Comparison of ENCODE assay signal across 11 cellular contexts in genomic region chr2:203948733-203949132, GRCh38. TPM values are rescaled to one million over a fixed set of nuclear protein-coding genes. Genes with fewer than 3 reads are reported as not detected.
DNase-seq lines count a peak whose midpoint lies in the region; ATAC-seq lines count a peak whose summit lies in the region.
"Had no signal": no experiment of that assay in that cellular context is flagged by ENCODE, and none has a peak within 500 bp of the region (broad histone marks: within the 10 kb centered on the region; RNA-seq: fewer than 3 reads in every experiment).

No MANE protein-coding gene starts in this region.

- H3K36me3 ChIP-seq in naive thymus-derived CD4-positive, alpha-beta T cell (ENCODE audit: control insufficient read depth in 2 of 3, insufficient read depth in 3 of 3, low read length in 3 of 3) = no peaks in the 10 kb centered on the region

- H3K4me1 Mint-ChIP-seq in activated CD8-positive, alpha-beta memory T cell treated with anti-CD3 and anti-CD28 coated beads, Interleukin-2, amount 10 ng/mL, durations not matched to agents 7 days and 5 days = peaks cover 75% of the 10 kb centered on the region
- peaks cover 54 to 97% (median 91%) of the 10 kb centered on the region in 7 donors for H3K4me1 Mint-ChIP-seq in naive thymus-derived CD4-positive, alpha-beta T cell

- H3K9me3 Mint-ChIP-seq in activated CD8-positive, alpha-beta memory T cell treated with anti-CD3 and anti-CD28 coated beads, Interleukin-2, amount 10 ng/mL, durations not matched to agents 7 days and 5 days (ENCODE audit: low read depth) = no peaks in the 10 kb centered on the region
- peaks cover 0 to 7% (median 0%) of the 10 kb centered on the region in 11 donors for H3K9me3 Mint-ChIP-seq in naive thymus-derived CD4-positive, alpha-beta T cell

- intact Hi-C loops in naive thymus-derived CD4-positive, alpha-beta T cell (cut with micrococcal nuclease) = loop anchor here in 1 of 2 donors (2.0 kb wide), 1 partner anchor 50 kb away; no protein-coding TSS in a partner anchor
- intact Hi-C loops in left colon (cut with DNase I, micrococcal nuclease) = no loop called here

- no peak for DNase-seq in activated CD8-positive, alpha-beta memory T cell treated with anti-CD3 and anti-CD28 coated beads, Interleukin-2, amount 10 ng/mL, durations not matched to agents 7 days and 5 days
- no peak for DNase-seq in activated CD8-positive, alpha-beta memory T cell treated with anti-CD3 and anti-CD28 coated beads for 24 hours
- no peak for DNase-seq in naive thymus-derived CD4-positive, alpha-beta T cell
- DNase-seq in left colon (no peak), hippocampal formation (lab: John Stamatoyannopoulos, UW) (no peak), T1000 (lab: John Stamatoyannopoulos, UW) (no peak)
- DNase-seq: activated effector memory CD4-positive, alpha-beta T cell treated with anti-CD3 and anti-CD28 coated beads, Interleukin-2, amount 50 U/mL, for 16 hours; DMS79; testis had no signal

- no peaks in the 10 kb centered on the region for H3K9me3 ChIP-seq in naive thymus-derived CD4-positive, alpha-beta T cell (ENCODE audit: control insufficient read depth in 2 of 3, low read length in 3 of 3)
- H3K9me3 ChIP-seq: testis had no signal

- H3K27me3 Mint-ChIP-seq in activated CD8-positive, alpha-beta memory T cell treated with anti-CD3 and anti-CD28 coated beads, Interleukin-2, amount 10 ng/mL, durations not matched to agents 7 days and 5 days = no peaks in the 10 kb centered on the region
- no peaks in the 10 kb centered on the region for H3K27me3 Mint-ChIP-seq in naive thymus-derived CD4-positive, alpha-beta T cell

- H3K27me3 ChIP-seq in naive thymus-derived CD4-positive, alpha-beta T cell (ENCODE audit: control insufficient read depth in 2 of 2, insufficient read depth in 2 of 2, low read length in 2 of 2) = no peaks in the 10 kb centered on the region
- H3K27me3 ChIP-seq: testis had no signal

- peaks cover 61 to 68% of the 10 kb centered on the region in 2 donors for H3K4me1 ChIP-seq in naive thymus-derived CD4-positive, alpha-beta T cell (ENCODE audit: control insufficient read depth in 2 of 2, insufficient read depth in 2 of 2, low read length in 2 of 2)
- H3K4me1 ChIP-seq: testis had no signal

- H3K27ac Mint-ChIP-seq in activated CD8-positive, alpha-beta memory T cell treated with anti-CD3 and anti-CD28 coated beads, Interleukin-2, amount 10 ng/mL, durations not matched to agents 7 days and 5 days = peak overlapping the region; percentile 81
- H3K27ac Mint-ChIP-seq in naive thymus-derived CD4-positive, alpha-beta T cell = peak overlapping the region; percentile 37 to 86 (median 65)

- H3K4me3 ChIP-seq in naive thymus-derived CD4-positive, alpha-beta T cell (ENCODE audit: low read length) = no peak overlapping the region
- H3K4me3 ChIP-seq: testis had no signal

- peak; percentile 4 for ATAC-seq in activated CD8-positive, alpha-beta memory T cell treated with anti-CD3 and anti-CD28 coated beads, Interleukin-2, amount 10 ng/mL, durations not matched to agents 7 days and 5 days
- ATAC-seq in GM21381 (IDR thresholded peaks at IDR 0.05; ENCODE audit: unreplicated experiment) (peak; percentile 61), HG03442 (IDR thresholded peaks at IDR 0.05; ENCODE audit: unreplicated experiment) (peak; percentile 64), left colon (no peak)
- ATAC-seq in naive thymus-derived CD4-positive, alpha-beta T cell = no peak

- H3K36me3 Mint-ChIP-seq in activated CD8-positive, alpha-beta memory T cell treated with anti-CD3 and anti-CD28 coated beads, Interleukin-2, amount 10 ng/mL, durations not matched to agents 7 days and 5 days = peaks cover 39% of the 10 kb centered on the region
- H3K36me3 Mint-ChIP-seq in naive thymus-derived CD4-positive, alpha-beta T cell = peaks cover 4 to 32% (median 16%) of the 10 kb centered on the region in 5 donors

- CTCF ChIA-PET in activated CD8-positive, alpha-beta memory T cell treated with anti-CD3 and anti-CD28 coated beads, Interleukin-2, amount 10 ng/mL, durations not matched to agents 7 days and 5 days (lab: Charles Lee) = interaction anchor here (1.1 to 1.9 kb wide), 4 partner anchors 8 to 40 kb away, joined by 3 to 6 read pairs (median 4); no protein-coding TSS in a partner anchor
- CTCF ChIA-PET in naive thymus-derived CD4-positive, alpha-beta T cell (lab: Charles Lee) = interaction anchor here (0.6 to 1.7 kb wide), 2 partner anchors 14 to 91 kb away, joined by 3 to 5 read pairs; no protein-coding TSS in a partner anchor

- H3K27ac ChIP-seq in naive thymus-derived CD4-positive, alpha-beta T cell (ENCODE audit: low read depth, low read length) = peak overlapping the region; percentile 1
- H3K27ac ChIP-seq: testis had no signal

- POLR2A ChIA-PET in naive thymus-derived CD4-positive, alpha-beta T cell (lab: Charles Lee) = interaction anchor here (0.6 to 4.2 kb wide), 4 partner anchors 12 to 228 kb away, joined by 3 to 37 read pairs (median 4); partner anchors contain the start of gene ICOS

- H3K4me3 Mint-ChIP-seq in activated CD8-positive, alpha-beta memory T cell treated with anti-CD3 and anti-CD28 coated beads, Interleukin-2, amount 10 ng/mL, durations not matched to agents 7 days and 5 days = peak overlapping the region; percentile 20
- H3K4me3 Mint-ChIP-seq in naive thymus-derived CD4-positive, alpha-beta T cell = peak overlapping the region; percentile 7 to 91 (median 62)

RNA-seq across cellular contexts. Expression of gene ICOS, which starts 12.2 kb away (rescaled TPM):
- 10 to 100 TPM; 26.9 to 49.7 TPM for total RNA-seq in activated CD8-positive, alpha-beta memory T cell treated with anti-CD3 and anti-CD28 coated beads, Interleukin-2, amount 10 ng/mL, durations not matched to agents 7 days and 5 days
- 10 to 100 TPM; 26.2 to 54.9 (median 50.2) TPM for total RNA-seq in naive thymus-derived CD4-positive, alpha-beta T cell
- polyA plus RNA-seq in naive thymus-derived CD4-positive, alpha-beta T cell = 10 to 100 TPM; 22.4 to 25.4 TPM
- total RNA-seq in left colon = under 1 TPM; 0.21 to 0.34 TPM

Comparison
In these comparisons a context has a peak if more than half of its experiments do, and no peak if none do; other contexts are left out.
1. ATAC-seq: peak in activated CD8-positive, alpha-beta memory T cell treated with anti-CD3 and anti-CD28 coated beads, Interleukin-2, amount 10 ng/mL, durations not matched to agents 7 days and 5 days (single experiment), GM21381 (single experiment) and HG03442 (single experiment); none in naive thymus-derived CD4-positive, alpha-beta T cell (single experiment) and left colon (single experiment).
2. RNA of gene ICOS, which starts 12.2 kb away (total RNA-seq): 26.2 to 54.9 TPM in naive thymus-derived CD4-positive, alpha-beta T cell and 26.9 to 49.7 TPM in activated CD8-positive, alpha-beta memory T cell treated with anti-CD3 and anti-CD28 coated beads, Interleukin-2, amount 10 ng/mL, durations not matched to agents 7 days and 5 days; 0.21 to 0.34 TPM in left colon; every median in the first group is over 10 times any median in the second.